In genomic region chr18:61755553-61755952, GRCh38 we compare ENCODE assay signal across 28 cellular contexts.
"Had no signal": no experiment of that assay in that cellular context is flagged by ENCODE, and none has a peak within 500 bp of the region (broad histone marks: within the 10 kb centered on the region; RNA-seq: fewer than 3 reads in every experiment).

No MANE protein-coding gene starts in this region.

- DNase-seq: dorsolateral prefrontal cortex; effector CD4-positive, alpha-beta T cell; foreskin keratinocyte; heart left ventricle; kidney; naive B cell; nucleus accumbens; ovary; posterior cingulate gyrus; right lobe of liver; stimulated activated CD4-positive, alpha-beta T cell treated with anti-CD3 and anti-CD28 coated beads, Interleukin-12 subunit alpha, Interleukin-12 subunit beta, amount 100 ng/mL, for 4 hours; stimulated activated CD4-positive, alpha-beta T cell treated with anti-CD3 and anti-CD28 coated beads, Interleukin-1b, Interleukin-23, amount 100 ng/mL, for 48 hours; stimulated activated CD4-positive, alpha-beta T cell treated with anti-CD3 and anti-CD28 coated beads, Interleukin-4, amount 100 ng/mL, for 1 hour; stimulated activated CD8-positive, alpha-beta memory T cell treated with anti-CD3 and anti-CD28 coated beads, Interleukin-4, amount 100 ng/mL, for 48 hours; stimulated activated naive CD4-positive, alpha-beta T cell treated with Interleukin-2 at 50 U/mL for 16 hours; stomach; tibial artery; upper lobe of left lung had no signal

- FAIRE-seq: kidney, urothelium cell line had no signal

- H3K9me3 Mint-ChIP-seq: natural killer cell treated with Interleukin-12 subunit alpha and Interleukin-12 subunit beta and Interleukin-15 and Interleukin-18, amount 100 ng/mL, for 72 hours had no signal

- H3K4me1 Mint-ChIP-seq: memory B cell, naive B cell had no signal

- H3K9me3 ChIP-seq: esophagus muscularis mucosa, gastroesophageal sphincter, heart left ventricle, ovary, right lobe of liver, stomach, tibial artery, upper lobe of left lung had no signal

- H3K9ac ChIP-seq: neural progenitor cell had no signal

- H3K27me3 ChIP-seq: esophagus muscularis mucosa, foreskin keratinocyte, gastroesophageal sphincter, heart left ventricle, hepatocyte, neural progenitor cell, ovary, right lobe of liver, stomach, tibial artery, upper lobe of left lung had no signal

- H3K4me3 Mint-ChIP-seq: memory B cell; naive B cell; natural killer cell treated with Interleukin-12 subunit alpha and Interleukin-12 subunit beta and Interleukin-15 and Interleukin-18, amount 100 ng/mL, for 72 hours; neural progenitor cell had no signal

- H3K27ac Mint-ChIP-seq: memory B cell; natural killer cell treated with Interleukin-12 subunit alpha and Interleukin-12 subunit beta and Interleukin-15 and Interleukin-18, amount 100 ng/mL, for 72 hours; neural progenitor cell had no signal

- H3K4me2 ChIP-seq: hepatocyte, neural progenitor cell, smooth muscle cell had no signal

- H3K36me3 ChIP-seq: esophagus muscularis mucosa, gastroesophageal sphincter, heart left ventricle, neural progenitor cell, ovary, right lobe of liver, stomach, tibial artery, upper lobe of left lung had no signal

- H3K79me2 ChIP-seq: hepatocyte had no signal

- H3K4me3 ChIP-seq: dorsolateral prefrontal cortex, esophagus muscularis mucosa, gastroesophageal sphincter, heart left ventricle, hepatocyte, lung, neural progenitor cell, ovary, right lobe of liver, smooth muscle cell, stomach, tibial artery, upper lobe of left lung had no signal

- H2AFZ ChIP-seq: hepatocyte, neural progenitor cell had no signal

- H3K36me3 Mint-ChIP-seq: memory B cell; naive B cell; natural killer cell treated with Interleukin-12 subunit alpha and Interleukin-12 subunit beta and Interleukin-15 and Interleukin-18, amount 100 ng/mL, for 72 hours; neural progenitor cell had no signal

- H3K27me3 Mint-ChIP-seq: naive B cell had no signal

- ATAC-seq: foreskin keratinocyte; gastroesophageal sphincter; heart left ventricle; left lobe of liver; natural killer cell treated with Interleukin-12 subunit alpha and Interleukin-12 subunit beta and Interleukin-15 and Interleukin-18, amount 100 ng/mL, for 72 hours had no signal

- H3K27ac ChIP-seq: dorsolateral prefrontal cortex, esophagus muscularis mucosa, foreskin keratinocyte, gastroesophageal sphincter, heart left ventricle, hepatocyte, neural progenitor cell, ovary, right lobe of liver, stomach, tibial artery, upper lobe of left lung had no signal

- H3K4me1 ChIP-seq: foreskin keratinocyte, gastroesophageal sphincter had no signal
